ENCODE assay signal across 17 cellular contexts in the genomic region with DNA sequence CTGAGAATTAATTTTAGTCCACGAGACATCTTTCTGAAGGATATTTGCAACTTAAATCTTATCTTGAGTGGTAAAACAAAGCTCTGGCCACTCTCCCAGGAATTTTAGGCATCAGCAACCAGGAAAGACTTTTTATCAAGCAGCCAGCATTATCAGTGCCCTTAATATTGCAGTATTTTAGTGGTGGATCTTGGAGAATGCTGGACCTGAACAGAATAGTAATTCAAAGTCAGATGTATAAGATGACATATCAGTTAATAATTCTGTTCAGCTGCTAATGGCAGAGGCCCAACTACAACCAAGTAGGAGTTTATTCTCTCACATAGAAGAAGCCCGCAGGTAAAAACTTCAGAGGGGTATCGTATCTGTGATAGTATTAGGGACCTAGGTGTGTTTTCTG.
"Had no signal": no experiment of that assay in that cellular context is flagged by ENCODE, and none has a peak within 500 bp of the region (broad histone marks: within the 10 kb centered on the region; RNA-seq: fewer than 3 reads in every experiment).

No MANE protein-coding gene starts in this region.

- ATAC-seq: heart right ventricle; left lobe of liver; naive thymus-derived CD4-positive, alpha-beta T cell; sciatic nerve had no signal

- DNase-seq: cortex of kidney; dorsolateral prefrontal cortex; effector CD8-positive, alpha-beta T cell; heart right ventricle; hypothalamus; islet precursor cell; mammary epithelial cell; naive thymus-derived CD4-positive, alpha-beta T cell; nephron progenitor cell; posterior cingulate gyrus; stimulated activated CD4-positive, alpha-beta T cell treated with anti-CD3 and anti-CD28 coated beads, Interleukin-12 subunit alpha, Interleukin-12 subunit beta, amount 100 ng/mL, for 4 hours; stimulated activated naive CD4-positive, alpha-beta T cell; stomach; substantia nigra; transverse colon had no signal
